In the genomic region with DNA sequence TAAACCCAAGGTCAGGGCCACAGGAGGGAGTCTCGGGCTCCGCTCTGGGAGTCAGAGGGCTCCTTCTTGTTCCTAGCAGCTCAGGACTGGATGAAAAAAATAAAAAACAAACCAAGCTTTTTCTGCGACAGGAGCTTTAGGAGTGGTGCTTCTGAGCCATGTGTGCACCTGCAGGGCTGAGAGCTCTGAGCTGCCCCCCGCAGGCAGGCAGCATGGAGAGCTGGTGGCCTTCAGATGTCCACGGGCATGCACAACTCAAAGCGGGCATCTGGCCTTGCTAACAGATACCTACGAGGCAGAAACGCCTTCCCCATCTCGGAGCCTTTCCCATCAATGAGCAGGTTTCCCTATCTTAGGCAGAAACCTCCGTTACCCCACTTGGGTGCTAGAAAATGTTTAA, we compare ENCODE assay signal across 1 cellular context.
A peak's percentile ranks its signal among the peaks of the same experiment; 100 is the strongest.
TF ChIP-seq lines count a peak whose summit lies in the region.

No MANE protein-coding gene starts in this region.

TF ChIP-seq in HepG2, 621 proteins besides CTCF, POLR2A, EP300 and RAD21:
- TF ChIP-seq STAG1 (CRISPR knock-in tag; IDR thresholded peaks at IDR 0.05): peak; percentile 22; the same call in 1 of the 2 replicates
- no peak for TF ChIP-seq AGO1 (IDR thresholded peaks at IDR 0.05; ENCODE audit: low read depth, low read length, poor library complexity, severe bottlenecking)
- TF ChIP-seq, protein P1, sequence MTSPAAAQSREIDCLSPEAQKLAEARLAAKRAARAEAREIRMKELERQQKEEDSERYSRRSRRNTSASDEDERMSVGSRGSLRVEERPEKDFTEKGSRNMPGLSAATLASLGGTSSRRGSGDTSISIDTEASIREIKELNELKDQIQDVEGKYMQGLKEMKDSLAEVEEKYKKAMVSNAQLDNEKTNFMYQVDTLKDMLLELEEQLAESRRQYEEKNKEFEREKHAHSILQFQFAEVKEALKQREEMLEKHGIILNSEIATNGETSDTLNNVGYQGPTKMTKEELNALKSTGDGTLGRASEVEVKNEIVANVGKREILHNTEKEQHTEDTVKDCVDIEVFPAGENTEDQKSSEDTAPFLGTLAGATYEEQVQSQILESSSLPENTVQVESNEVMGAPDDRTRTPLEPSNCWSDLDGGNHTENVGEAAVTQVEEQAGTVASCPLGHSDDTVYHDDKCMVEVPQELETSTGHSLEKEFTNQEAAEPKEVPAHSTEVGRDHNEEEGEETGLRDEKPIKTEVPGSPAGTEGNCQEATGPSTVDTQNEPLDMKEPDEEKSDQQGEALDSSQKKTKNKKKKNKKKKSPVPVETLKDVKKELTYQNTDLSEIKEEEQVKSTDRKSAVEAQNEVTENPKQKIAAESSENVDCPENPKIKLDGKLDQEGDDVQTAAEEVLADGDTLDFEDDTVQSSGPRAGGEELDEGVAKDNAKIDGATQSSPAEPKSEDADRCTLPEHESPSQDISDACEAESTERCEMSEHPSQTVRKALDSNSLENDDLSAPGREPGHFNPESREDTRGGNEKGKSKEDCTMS (CRISPR knock-in tag; conservative IDR thresholded peaks at IDR 0.05): no peak
- TF ChIP-seq PRDM10 (CRISPR knock-in tag; IDR thresholded peaks at IDR 0.05; ENCODE audit: low read depth): no peak
- TF ChIP-seq ZNF333 (CRISPR knock-in tag; IDR thresholded peaks at IDR 0.05; ENCODE audit: borderline replicate concordance): no peak
